25 cellular contexts compared by ENCODE assay signal in genomic region chr22:20201837-20202392, GRCh38. TPM values are rescaled to one million over a fixed set of nuclear protein-coding genes. Genes with fewer than 3 reads are reported as not detected.
DNase-seq lines count a peak whose midpoint lies in the region; ATAC-seq and TF ChIP-seq lines count a peak whose summit lies in the region.
"Had no signal": no experiment of that assay in that cellular context is flagged by ENCODE, and none has a peak within 500 bp of the region (broad histone marks: within the 10 kb centered on the region; RNA-seq: fewer than 3 reads in every experiment).

No MANE protein-coding gene starts in this region.

- no peak for TF ChIP-seq POLR2A in esophagus squamous epithelium (IDR thresholded peaks at IDR 0.05)

- H3K4me2 ChIP-seq in BLaER1 = peak overlapping the region; percentile 40
- H3K4me2 ChIP-seq: A549 had no signal

- H3K9ac ChIP-seq in BLaER1 = no peak overlapping the region
- H3K9ac ChIP-seq: GM23248 had no signal

- H4K20me1 ChIP-seq in BLaER1 = no peaks in the 10 kb centered on the region

- peak overlapping the region; percentile 33 for H3K27ac Mint-ChIP-seq in glutamatergic neuron (ENCODE audit: unreplicated experiment)
- no peak overlapping the region for H3K27ac Mint-ChIP-seq in activated naive CD4-positive, alpha-beta T cell treated with anti-CD3 and anti-CD28 coated beads, Interleukin-2, amount 10 ng/mL, durations not matched to agents 7 days and 5 days
- H3K27ac Mint-ChIP-seq: CD14-positive monocyte; CD4-positive, alpha-beta T cell had no signal

- H3K4me3 ChIP-seq in BLaER1 = no peak overlapping the region
- no peak overlapping the region for H3K4me3 ChIP-seq in esophagus squamous epithelium
- no peak overlapping the region for H3K4me3 ChIP-seq in WERI-Rb-1 (ENCODE audit: low read depth, low read length)
- H3K4me3 ChIP-seq: A549, GM23248 had no signal

- H3K36me3 Mint-ChIP-seq in glutamatergic neuron (ENCODE audit: unreplicated experiment) = no peaks in the 10 kb centered on the region
- H3K36me3 Mint-ChIP-seq in activated naive CD4-positive, alpha-beta T cell treated with anti-CD3 and anti-CD28 coated beads, Interleukin-2, amount 10 ng/mL, durations not matched to agents 7 days and 5 days = no peaks in the 10 kb centered on the region
- H3K36me3 Mint-ChIP-seq: CD14-positive monocyte had no signal

- 0 out of 2 replicates have a peak overlapping the region, but pooled peaks have one; percentile 91 for H3K27ac ChIP-seq in BLaER1
- peak overlapping the region; percentile 57; the same call in 1 of the 2 replicates for H3K27ac ChIP-seq in C4-2B
- peak overlapping the region; percentile 55; the same call in 1 of the 2 replicates for H3K27ac ChIP-seq in VCaP
- no peak overlapping the region for H3K27ac ChIP-seq in esophagus squamous epithelium
- no peak overlapping the region for H3K27ac ChIP-seq in WERI-Rb-1
- H3K27ac ChIP-seq: A549, GM23248 had no signal

- H3K4me1 Mint-ChIP-seq in glutamatergic neuron (ENCODE audit: low read depth, unreplicated experiment) = peaks cover 23% of the 10 kb centered on the region
- H3K4me1 Mint-ChIP-seq in activated naive CD4-positive, alpha-beta T cell treated with anti-CD3 and anti-CD28 coated beads, Interleukin-2, amount 10 ng/mL, durations not matched to agents 7 days and 5 days = peaks cover 13% of the 10 kb centered on the region

- 70% methylated on average over 10 to 11 of the region's 13 CpGs for WGBS in esophagus squamous epithelium, 2 donors

- intact Hi-C loops in esophagus squamous epithelium (cut with DNase I) = no loop called here

- CTCF ChIA-PET in activated naive CD4-positive, alpha-beta T cell treated with anti-CD3 and anti-CD28 coated beads, Interleukin-2, amount 10 ng/mL, durations not matched to agents 7 days and 5 days (lab: Charles Lee) = interaction anchor here (1.5 kb wide), 1 partner anchor 9 kb away, joined by 3 read pairs; no protein-coding TSS in a partner anchor

- H3K27me3 Mint-ChIP-seq in glutamatergic neuron (ENCODE audit: unreplicated experiment) = peaks cover 9% of the 10 kb centered on the region
- peaks cover 21% of the 10 kb centered on the region for H3K27me3 Mint-ChIP-seq in activated naive CD4-positive, alpha-beta T cell treated with anti-CD3 and anti-CD28 coated beads, Interleukin-2, amount 10 ng/mL, durations not matched to agents 7 days and 5 days
- H3K27me3 Mint-ChIP-seq: CD4-positive, alpha-beta T cell had no signal

- H3K27me3 ChIP-seq in BLaER1 (no peaks in the 10 kb centered on the region), esophagus squamous epithelium (peaks cover 0 to 21% (median 0%) of the 10 kb centered on the region in 4 donors), WERI-Rb-1 (ENCODE audit: insufficient read depth, low read depth, severe bottlenecking) (no peaks in the 10 kb centered on the region)
- H3K27me3 ChIP-seq: BE2C had no signal

- peaks cover 5% of the 10 kb centered on the region for H3K9me3 Mint-ChIP-seq in glutamatergic neuron (ENCODE audit: unreplicated experiment)
- H3K9me3 Mint-ChIP-seq in activated naive CD4-positive, alpha-beta T cell treated with anti-CD3 and anti-CD28 coated beads, Interleukin-2, amount 10 ng/mL, durations not matched to agents 7 days and 5 days = no peaks in the 10 kb centered on the region
- H3K9me3 Mint-ChIP-seq: CD14-positive monocyte; CD4-positive, alpha-beta T cell had no signal

- H3K4me3 Mint-ChIP-seq in glutamatergic neuron (ENCODE audit: unreplicated experiment) = no peak overlapping the region
- H3K4me3 Mint-ChIP-seq in activated naive CD4-positive, alpha-beta T cell treated with anti-CD3 and anti-CD28 coated beads, Interleukin-2, amount 10 ng/mL, durations not matched to agents 7 days and 5 days = no peak overlapping the region
- H3K4me3 Mint-ChIP-seq: CD14-positive monocyte; CD4-positive, alpha-beta T cell had no signal

- DNase-seq in glutamatergic neuron = no peak
- no peak for DNase-seq in esophagus squamous epithelium (lab: John Stamatoyannopoulos, UW)
- DNase-seq in activated naive CD4-positive, alpha-beta T cell treated with anti-CD3 and anti-CD28 coated beads, Interleukin-2, amount 10 ng/mL, durations not matched to agents 7 days and 5 days = no peak
- DNase-seq in WERI-Rb-1 = no peak
- DNase-seq: 8988T; ACHN; AML-193; BE2C; Calu3; CD4-positive, alpha-beta T cell; COR-L47; DMS53; DMS79 treated with DMSO at 0.1 percent for 48 hours; GF-D8; GM23248; H7; HCEC 1CT had no signal

- ATAC-seq in HG03354 (IDR thresholded peaks at IDR 0.05; ENCODE audit: poor library complexity, severe bottlenecking, unreplicated experiment) = no peak
- ATAC-seq: A549 had no signal

- H3K9me3 ChIP-seq in BLaER1 (no peaks in the 10 kb centered on the region), esophagus squamous epithelium (no peaks in the 10 kb centered on the region), WERI-Rb-1 (ENCODE audit: severe bottlenecking) (no peaks in the 10 kb centered on the region)
- H3K9me3 ChIP-seq: A549, BE2C had no signal

- H3K36me3 ChIP-seq in BLaER1 = no peaks in the 10 kb centered on the region
- no peaks in the 10 kb centered on the region for H3K36me3 ChIP-seq in esophagus squamous epithelium
- no peaks in the 10 kb centered on the region for H3K36me3 ChIP-seq in WERI-Rb-1
- H3K36me3 ChIP-seq: BE2C had no signal

- TF ChIP-seq CTCF in C4-2B (conservative IDR thresholded peaks at IDR 0.05) (no peak), VCaP (conservative IDR thresholded peaks at IDR 0.05) (no peak), glutamatergic neuron (IDR thresholded peaks at IDR 0.05; ENCODE audit: partially characterized antibody, unreplicated experiment) (no peak), esophagus squamous epithelium (IDR thresholded peaks at IDR 0.05) (no peak), WERI-Rb-1 (IDR thresholded peaks at IDR 0.05; ENCODE audit: low read depth, low read length) (no peak)

- peaks cover 67% of the 10 kb centered on the region for H3K4me1 ChIP-seq in BLaER1
- peaks cover 15 to 41% (median 27%) of the 10 kb centered on the region in 3 donors for H3K4me1 ChIP-seq in esophagus squamous epithelium

RNA-seq across cellular contexts. Expression of gene CCDC188, which starts 51.1 kb away (rescaled TPM):
- total RNA-seq in glutamatergic neuron (ENCODE audit: unreplicated experiment) (0.54 TPM), esophagus squamous epithelium (1 to 10 TPM in 1 of 4 donors, not detected in 3; 2.1 TPM)
- total RNA-seq: Calu3; CD4-positive, alpha-beta T cell; G401; H1; H7 had no signal

Comparison
In these comparisons a context has a peak if more than half of its experiments do, and no peak if none do; other contexts are left out.
1. H3K27ac ChIP-seq: peak in BLaER1 (single experiment), C4-2B (single experiment) and VCaP (single experiment); none in esophagus squamous epithelium (0 of 4) and WERI-Rb-1 (single experiment).